18 cellular contexts compared by ENCODE assay signal in the genomic region with DNA sequence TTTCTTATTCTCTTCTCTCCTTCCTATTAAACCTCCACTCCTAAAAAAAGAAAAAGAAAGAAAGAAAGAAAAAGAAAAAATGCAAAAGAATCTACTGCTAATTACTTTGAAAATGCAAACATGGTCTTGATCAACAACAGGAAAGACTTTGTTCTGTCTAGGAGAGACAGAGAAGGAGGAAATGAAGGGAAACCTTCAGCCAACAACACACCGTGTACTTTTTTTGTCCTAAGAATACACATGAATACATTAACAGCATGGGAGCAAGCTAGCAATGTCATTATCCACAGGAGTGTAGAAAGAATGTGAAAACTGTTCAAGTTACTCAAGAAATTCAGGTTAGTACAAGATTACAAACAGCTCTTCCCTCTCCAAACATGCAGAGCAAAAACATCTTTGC.
"Had no signal": no experiment of that assay in that cellular context is flagged by ENCODE, and none has a peak within 500 bp of the region (broad histone marks: within the 10 kb centered on the region; RNA-seq: fewer than 3 reads in every experiment).

No MANE protein-coding gene starts in this region.

- H3K4me1 Mint-ChIP-seq: activated naive CD8-positive, alpha-beta T cell treated with anti-CD3 and anti-CD28 coated beads for 36 hours; memory B cell; naive thymus-derived CD8-positive, alpha-beta T cell had no signal

- H3K4me3 ChIP-seq: breast epithelium, gastrocnemius medialis, ovary, spleen, suprapubic skin, upper lobe of right lung had no signal

- H3K36me3 ChIP-seq: breast epithelium, gastrocnemius medialis, ovary, spleen, suprapubic skin, upper lobe of right lung had no signal

- H3K27ac Mint-ChIP-seq: activated naive CD8-positive, alpha-beta T cell treated with anti-CD3 and anti-CD28 coated beads for 36 hours; activated T-helper 1 cell treated with anti-CD3 and anti-CD28 coated beads, Interleukin-12 subunit alpha, Interleukin-12 subunit beta, Interleukin-2, Interleukin-4 antibody, amounts not matched to agents 30 ng/mL and 10 ng/mL and 1 ng/mL, durations not matched to agents 14 hours and 24 hours and 36 hours; dendritic cell treated with granulocyte-macrophage colony-stimulating factor and Interleukin-4, amounts not matched to agents 40 ng/mL and 50 ng/mL, for 4 days; memory B cell; naive thymus-derived CD8-positive, alpha-beta T cell; stimulated activated naive CD8-positive, alpha-beta T cell treated with anti-CD3 and anti-CD28 coated beads, Interleukin-15, Interleukin-2, amounts not matched to agents 100 ng/mL and 50 ng/mL, for 24 hours had no signal

- H3K27me3 Mint-ChIP-seq: activated naive CD8-positive, alpha-beta T cell treated with anti-CD3 and anti-CD28 coated beads for 36 hours; dendritic cell treated with granulocyte-macrophage colony-stimulating factor and Interleukin-4, amounts not matched to agents 40 ng/mL and 50 ng/mL, for 4 days; stimulated activated naive CD8-positive, alpha-beta T cell treated with anti-CD3 and anti-CD28 coated beads, Interleukin-15, Interleukin-2, amounts not matched to agents 100 ng/mL and 50 ng/mL, for 24 hours had no signal

- H3K4me1 ChIP-seq: breast epithelium, gastrocnemius medialis, spleen, suprapubic skin, upper lobe of right lung had no signal

- H3K9me3 ChIP-seq: breast epithelium, gastrocnemius medialis, ovary, spleen, suprapubic skin, upper lobe of right lung had no signal

- H3K4me3 Mint-ChIP-seq: activated naive CD8-positive, alpha-beta T cell treated with anti-CD3 and anti-CD28 coated beads for 36 hours; activated T-helper 1 cell treated with anti-CD3 and anti-CD28 coated beads, Interleukin-12 subunit alpha, Interleukin-12 subunit beta, Interleukin-2, Interleukin-4 antibody, amounts not matched to agents 30 ng/mL and 10 ng/mL and 1 ng/mL, durations not matched to agents 14 hours and 24 hours and 36 hours; dendritic cell treated with granulocyte-macrophage colony-stimulating factor and Interleukin-4, amounts not matched to agents 40 ng/mL and 50 ng/mL, for 4 days; memory B cell; naive thymus-derived CD8-positive, alpha-beta T cell; stimulated activated naive CD8-positive, alpha-beta T cell treated with anti-CD3 and anti-CD28 coated beads, Interleukin-15, Interleukin-2, amounts not matched to agents 100 ng/mL and 50 ng/mL, for 24 hours had no signal

- H3K36me3 Mint-ChIP-seq: activated naive CD8-positive, alpha-beta T cell treated with anti-CD3 and anti-CD28 coated beads for 36 hours; memory B cell; naive thymus-derived CD8-positive, alpha-beta T cell had no signal

- DNase-seq: activated CD4-positive, alpha-beta T cell treated with anti-CD3 and anti-CD28 coated beads, Interleukin-2, amount 50 U/mL, for 1 hour; activated naive CD8-positive, alpha-beta T cell treated with anti-CD3 and anti-CD28 coated beads for 36 hours; erythroblast; gastrocnemius medialis; kidney glomerular epithelial cell; left ventricle myocardium superior; naive thymus-derived CD8-positive, alpha-beta T cell; ovary; spleen; upper lobe of right lung had no signal

- H3K9me3 Mint-ChIP-seq: activated naive CD8-positive, alpha-beta T cell treated with anti-CD3 and anti-CD28 coated beads for 36 hours; activated T-helper 1 cell treated with anti-CD3 and anti-CD28 coated beads, Interleukin-12 subunit alpha, Interleukin-12 subunit beta, Interleukin-2, Interleukin-4 antibody, amounts not matched to agents 30 ng/mL and 10 ng/mL and 1 ng/mL, durations not matched to agents 14 hours and 24 hours and 36 hours; dendritic cell treated with granulocyte-macrophage colony-stimulating factor and Interleukin-4, amounts not matched to agents 40 ng/mL and 50 ng/mL, for 4 days; memory B cell; stimulated activated naive CD8-positive, alpha-beta T cell treated with anti-CD3 and anti-CD28 coated beads, Interleukin-15, Interleukin-2, amounts not matched to agents 100 ng/mL and 50 ng/mL, for 24 hours had no signal

- H3K27me3 ChIP-seq: breast epithelium, gastrocnemius medialis, ovary, suprapubic skin, upper lobe of right lung had no signal

- ATAC-seq: activated CD4-positive, CD25-positive, alpha-beta regulatory T cell treated with anti-CD3 and anti-CD28 coated beads, Interleukin-2, amount 50 U/mL, for 24 hours; gastrocnemius medialis; left ventricle myocardium superior; naive thymus-derived CD8-positive, alpha-beta T cell; sciatic nerve; upper lobe of right lung had no signal

- H3K27ac ChIP-seq: breast epithelium, gastrocnemius medialis, ovary, spleen, suprapubic skin, upper lobe of right lung had no signal
